ENCODE assay signal across 8 cellular contexts in genomic region chr15:42736793-42737528, GRCh38. TPM values are rescaled to one million over a fixed set of nuclear protein-coding genes. Genes with fewer than 3 reads are reported as not detected.
A peak's percentile ranks its signal among the peaks of the same experiment; 100 is the strongest.
DNase-seq lines count a peak whose midpoint lies in the region; ATAC-seq, FAIRE-seq and TF ChIP-seq lines count a peak whose summit lies in the region.

A gene with protein sequence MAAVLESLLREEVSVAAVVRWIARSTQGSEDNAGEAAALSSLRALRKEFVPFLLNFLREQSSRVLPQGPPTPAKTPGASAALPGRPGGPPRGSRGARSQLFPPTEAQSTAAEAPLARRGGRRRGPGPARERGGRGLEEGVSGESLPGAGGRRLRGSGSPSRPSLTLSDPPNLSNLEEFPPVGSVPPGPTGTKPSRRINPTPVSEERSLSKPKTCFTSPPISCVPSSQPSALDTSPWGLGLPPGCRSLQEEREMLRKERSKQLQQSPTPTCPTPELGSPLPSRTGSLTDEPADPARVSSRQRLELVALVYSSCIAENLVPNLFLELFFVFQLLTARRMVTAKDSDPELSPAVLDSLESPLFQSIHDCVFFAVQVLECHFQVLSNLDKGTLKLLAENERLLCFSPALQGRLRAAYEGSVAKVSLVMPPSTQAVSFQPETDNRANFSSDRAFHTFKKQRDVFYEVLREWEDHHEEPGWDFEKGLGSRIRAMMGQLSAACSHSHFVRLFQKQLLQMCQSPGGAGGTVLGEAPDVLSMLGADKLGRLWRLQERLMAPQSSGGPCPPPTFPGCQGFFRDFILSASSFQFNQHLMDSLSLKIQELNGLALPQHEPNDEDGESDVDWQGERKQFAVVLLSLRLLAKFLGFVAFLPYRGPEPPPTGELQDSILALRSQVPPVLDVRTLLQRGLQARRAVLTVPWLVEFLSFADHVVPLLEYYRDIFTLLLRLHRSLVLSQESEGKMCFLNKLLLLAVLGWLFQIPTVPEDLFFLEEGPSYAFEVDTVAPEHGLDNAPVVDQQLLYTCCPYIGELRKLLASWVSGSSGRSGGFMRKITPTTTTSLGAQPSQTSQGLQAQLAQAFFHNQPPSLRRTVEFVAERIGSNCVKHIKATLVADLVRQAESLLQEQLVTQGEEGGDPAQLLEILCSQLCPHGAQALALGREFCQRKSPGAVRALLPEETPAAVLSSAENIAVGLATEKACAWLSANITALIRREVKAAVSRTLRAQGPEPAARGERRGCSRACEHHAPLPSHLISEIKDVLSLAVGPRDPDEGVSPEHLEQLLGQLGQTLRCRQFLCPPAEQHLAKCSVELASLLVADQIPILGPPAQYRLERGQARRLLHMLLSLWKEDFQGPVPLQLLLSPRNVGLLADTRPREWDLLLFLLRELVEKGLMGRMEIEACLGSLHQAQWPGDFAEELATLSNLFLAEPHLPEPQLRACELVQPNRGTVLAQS (minus strand): TSS chr15:42737128. CDS start chr15:42737102, 26 bp downstream.

- peak within 1 kb of the TSS; percentile 53 for H2AFZ ChIP-seq in OCI-LY7 (ENCODE audit: low read length)

- no peaks in the 10 kb centered on the region for H3K9me3 ChIP-seq in OCI-LY7 (ENCODE audit: low read length)
- no peaks in the 10 kb centered on the region for H3K9me3 ChIP-seq in mononuclear cell (ENCODE audit: low read depth, low read length)

- CTCF ChIA-PET in OCI-LY7 (lab: Charles Lee; ENCODE audit: unreplicated experiment) = no interaction called here

- DNase-seq in COLO668 (lab: John Stamatoyannopoulos, UW; ENCODE audit: unreplicated experiment) (peak; percentile 89), HTR-8/SVneo (ENCODE audit: insufficient read length, low spot score) (peak; percentile 95), OCI-LY7 (ENCODE audit: low spot score) (peak; percentile 88), activated T-cell treated with anti-CD3 and anti-CD28 coated beads for 1 hour (ENCODE audit: low read depth) (peak; percentile 90), epithelial cell of esophagus (ENCODE audit: low read depth) (peak; percentile 83)
- DNase-seq in stimulated activated CD8-positive, alpha-beta memory T cell treated with anti-CD3 and anti-CD28 coated beads, Interleukin-2, amount 100 ng/mL, for 1 hour (ENCODE audit: low read depth in 2 of 2) = peak; percentile 87 to 91

- no peaks in the 10 kb centered on the region for H3K9me2 ChIP-seq in OCI-LY7 (ENCODE audit: insufficient read depth, low read length)

- peaks cover 4% of the 10 kb centered on the region; the same call in 1 of the 2 replicates for H3K79me2 ChIP-seq in OCI-LY7 (ENCODE audit: insufficient read depth, low read depth, low read length)

- H4K20me1 ChIP-seq in OCI-LY7 (ENCODE audit: insufficient read depth, low read length) = peaks cover 5% of the 10 kb centered on the region; the same call in 1 of the 2 replicates

- peaks cover 33% of the 10 kb centered on the region for H3K36me3 ChIP-seq in OCI-LY7 (ENCODE audit: insufficient read depth, low read length)

- BruUV-seq in OCI-LY7 (replicated peaks; lab: Mats Ljungman, UMichigan) = no TSS peak

- ATAC-seq in GM21360 (IDR thresholded peaks at IDR 0.05; ENCODE audit: unreplicated experiment) = peak; percentile 82

- peak within 1 kb of the TSS; percentile 75 for H3K4me2 ChIP-seq in OCI-LY7 (ENCODE audit: low read length)

- FAIRE-seq in HTR-8/SVneo (lab: Jason Lieb, UNC) = peak; percentile 42

- TF ChIP-seq CTCF in OCI-LY7 (conservative IDR thresholded peaks at IDR 0.05; ENCODE audit: low read length) (no peak), epithelial cell of esophagus (IDR thresholded peaks at IDR 0.05; ENCODE audit: insufficient read depth, low read depth, low read length, missing control alignments) (no peak)

- H3K27ac ChIP-seq in OCI-LY7 (ENCODE audit: low read depth, low read length, poor library complexity, severe bottlenecking) = peak within 1 kb of the TSS; percentile 49

- POLR2A ChIA-PET in OCI-LY7 (lab: Charles Lee) = interaction anchor here (0.6 kb wide), 1 partner anchor 369 kb away, joined by 3 read pairs; the partner anchor contains the start of gene UBR1

- H3K27me3 ChIP-seq in mononuclear cell (ENCODE audit: insufficient read depth, low read length) = no peaks in the 10 kb centered on the region

- H3K4me1 ChIP-seq in OCI-LY7 (ENCODE audit: insufficient read depth, low read length, poor library complexity, severe bottlenecking) = peaks cover 33% of the 10 kb centered on the region
- H3K4me1 ChIP-seq in mononuclear cell (ENCODE audit: insufficient read depth, low read length) = peaks cover 17% of the 10 kb centered on the region

- peak within 1 kb of the TSS; percentile 83 for H3K4me3 ChIP-seq in OCI-LY7 (ENCODE audit: low read depth, low read length, poor library complexity, severe bottlenecking)
- peak within 1 kb of the TSS; percentile 71 for H3K4me3 ChIP-seq in epithelial cell of esophagus (ENCODE audit: low read length)
- peak within 1 kb of the TSS; percentile 86 for H3K4me3 ChIP-seq in mononuclear cell (ENCODE audit: low read length)

- intact Hi-C loops in OCI-LY7 (cut with micrococcal nuclease; ENCODE audit: unreplicated experiment) = loop anchor here (10.0 kb wide), 1 partner anchor 188 kb away; the partner anchor contains the start of gene TTBK2

RNA-seq across cellular contexts. Expression of the gene that starts here (rescaled TPM):
- total RNA-seq in OCI-LY7 (2014; rRNA removed; shearing (Covaris generic)) = 26.1 and 28.9 TPM in 2 replicates
- total RNA-seq in OCI-LY7 (2022) (29.5 and 33.6 TPM in 2 replicates), mononuclear cell (7.6 TPM)

Comparison
In these comparisons a context has a peak if more than half of its experiments do, and no peak if none do; other contexts are left out.
1. Peak in every context shown above with its lines: DNase-seq, ATAC-seq, H3K4me3 ChIP-seq and H3K27ac ChIP-seq.